1 cellular context compared by ENCODE assay signal in the genomic region with DNA sequence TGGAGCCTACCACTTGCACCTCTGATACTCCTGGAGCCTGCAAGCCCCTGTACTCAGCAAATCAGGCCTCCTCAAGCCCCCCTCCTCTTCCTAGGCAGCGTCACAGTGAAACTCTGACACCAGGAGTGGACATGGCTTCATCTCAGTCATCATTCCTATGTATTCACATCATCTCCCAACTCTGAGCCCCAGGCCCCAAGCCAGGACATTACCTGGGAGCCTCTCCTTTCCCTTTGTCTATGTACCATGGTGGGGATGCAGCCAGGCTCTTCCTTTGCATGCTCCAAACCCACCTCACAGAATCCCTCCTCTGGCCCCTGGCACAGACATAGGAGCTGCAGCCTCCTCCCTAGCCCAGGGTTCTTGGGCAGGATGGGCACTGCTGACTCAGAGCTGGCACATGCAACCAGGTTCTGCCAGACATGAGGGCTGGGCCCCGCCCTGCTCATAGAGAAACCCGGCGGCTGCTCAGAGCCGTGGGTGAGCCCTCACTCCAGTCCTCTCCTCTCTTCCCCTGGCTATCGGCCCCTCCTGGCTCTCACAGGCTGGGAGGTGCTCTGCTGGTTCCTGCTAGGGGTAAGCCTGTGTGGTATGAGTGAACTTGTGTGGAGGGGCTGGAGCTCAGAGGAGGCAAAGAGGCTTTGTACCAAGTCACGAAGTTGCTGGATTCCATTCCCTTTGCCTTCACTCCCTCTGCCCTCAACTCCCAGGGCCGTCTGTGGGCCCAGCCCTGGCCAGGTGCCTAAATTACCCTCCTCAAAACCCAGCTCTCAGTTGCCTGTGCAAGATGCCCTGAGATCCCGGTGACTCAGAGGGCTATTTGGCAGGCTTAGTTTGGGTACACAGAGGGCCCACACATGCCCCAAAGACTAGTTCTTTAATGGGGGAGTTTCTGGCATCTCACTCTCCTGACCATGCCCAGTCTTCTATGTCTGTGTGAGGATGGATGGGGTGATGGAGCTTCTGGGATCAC.
TF ChIP-seq lines count a peak whose summit lies in the region.

No MANE protein-coding gene starts in this region.

TF ChIP-seq in GM12878, 131 proteins besides CTCF, POLR2A, EP300 and RAD21:
- TF ChIP-seq PAX5 (IDR thresholded peaks at IDR 0.05; ENCODE audit: borderline replicate concordance, low read depth, low read length), result no peak
- no peak for TF ChIP-seq LARP7 (IDR thresholded peaks at IDR 0.05)
- TF ChIP-seq, protein P1, sequence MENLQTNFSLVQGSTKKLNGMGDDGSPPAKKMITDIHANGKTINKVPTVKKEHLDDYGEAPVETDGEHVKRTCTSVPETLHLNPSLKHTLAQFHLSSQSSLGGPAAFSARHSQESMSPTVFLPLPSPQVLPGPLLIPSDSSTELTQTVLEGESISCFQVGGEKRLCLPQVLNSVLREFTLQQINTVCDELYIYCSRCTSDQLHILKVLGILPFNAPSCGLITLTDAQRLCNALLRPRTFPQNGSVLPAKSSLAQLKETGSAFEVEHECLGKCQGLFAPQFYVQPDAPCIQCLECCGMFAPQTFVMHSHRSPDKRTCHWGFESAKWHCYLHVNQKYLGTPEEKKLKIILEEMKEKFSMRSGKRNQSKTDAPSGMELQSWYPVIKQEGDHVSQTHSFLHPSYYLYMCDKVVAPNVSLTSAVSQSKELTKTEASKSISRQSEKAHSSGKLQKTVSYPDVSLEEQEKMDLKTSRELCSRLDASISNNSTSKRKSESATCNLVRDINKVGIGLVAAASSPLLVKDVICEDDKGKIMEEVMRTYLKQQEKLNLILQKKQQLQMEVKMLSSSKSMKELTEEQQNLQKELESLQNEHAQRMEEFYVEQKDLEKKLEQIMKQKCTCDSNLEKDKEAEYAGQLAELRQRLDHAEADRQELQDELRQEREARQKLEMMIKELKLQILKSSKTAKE (IDR thresholded peaks at IDR 0.05; ENCODE audit: low read depth, poor library complexity, severe bottlenecking), result no peak
- TF ChIP-seq, protein P2, sequence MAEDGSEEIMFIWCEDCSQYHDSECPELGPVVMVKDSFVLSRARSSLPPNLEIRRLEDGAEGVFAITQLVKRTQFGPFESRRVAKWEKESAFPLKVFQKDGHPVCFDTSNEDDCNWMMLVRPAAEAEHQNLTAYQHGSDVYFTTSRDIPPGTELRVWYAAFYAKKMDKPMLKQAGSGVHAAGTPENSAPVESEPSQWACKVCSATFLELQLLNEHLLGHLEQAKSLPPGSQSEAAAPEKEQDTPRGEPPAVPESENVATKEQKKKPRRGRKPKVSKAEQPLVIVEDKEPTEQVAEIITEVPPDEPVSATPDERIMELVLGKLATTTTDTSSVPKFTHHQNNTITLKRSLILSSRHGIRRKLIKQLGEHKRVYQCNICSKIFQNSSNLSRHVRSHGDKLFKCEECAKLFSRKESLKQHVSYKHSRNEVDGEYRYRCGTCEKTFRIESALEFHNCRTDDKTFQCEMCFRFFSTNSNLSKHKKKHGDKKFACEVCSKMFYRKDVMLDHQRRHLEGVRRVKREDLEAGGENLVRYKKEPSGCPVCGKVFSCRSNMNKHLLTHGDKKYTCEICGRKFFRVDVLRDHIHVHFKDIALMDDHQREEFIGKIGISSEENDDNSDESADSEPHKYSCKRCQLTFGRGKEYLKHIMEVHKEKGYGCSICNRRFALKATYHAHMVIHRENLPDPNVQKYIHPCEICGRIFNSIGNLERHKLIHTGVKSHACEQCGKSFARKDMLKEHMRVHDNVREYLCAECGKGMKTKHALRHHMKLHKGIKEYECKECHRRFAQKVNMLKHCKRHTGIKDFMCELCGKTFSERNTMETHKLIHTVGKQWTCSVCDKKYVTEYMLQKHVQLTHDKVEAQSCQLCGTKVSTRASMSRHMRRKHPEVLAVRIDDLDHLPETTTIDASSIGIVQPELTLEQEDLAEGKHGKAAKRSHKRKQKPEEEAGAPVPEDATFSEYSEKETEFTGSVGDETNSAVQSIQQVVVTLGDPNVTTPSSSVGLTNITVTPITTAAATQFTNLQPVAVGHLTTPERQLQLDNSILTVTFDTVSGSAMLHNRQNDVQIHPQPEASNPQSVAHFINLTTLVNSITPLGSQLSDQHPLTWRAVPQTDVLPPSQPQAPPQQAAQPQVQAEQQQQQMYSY (CRISPR knock-in tag; IDR thresholded peaks at IDR 0.05), result no peak
- TF ChIP-seq, protein P3, sequence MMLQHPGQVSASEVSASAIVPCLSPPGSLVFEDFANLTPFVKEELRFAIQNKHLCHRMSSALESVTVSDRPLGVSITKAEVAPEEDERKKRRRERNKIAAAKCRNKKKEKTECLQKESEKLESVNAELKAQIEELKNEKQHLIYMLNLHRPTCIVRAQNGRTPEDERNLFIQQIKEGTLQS (IDR thresholded peaks at IDR 0.05; ENCODE audit: borderline replicate concordance, extremely low read depth, low read depth, low read length), result no peak
- TF ChIP-seq, protein P4, sequence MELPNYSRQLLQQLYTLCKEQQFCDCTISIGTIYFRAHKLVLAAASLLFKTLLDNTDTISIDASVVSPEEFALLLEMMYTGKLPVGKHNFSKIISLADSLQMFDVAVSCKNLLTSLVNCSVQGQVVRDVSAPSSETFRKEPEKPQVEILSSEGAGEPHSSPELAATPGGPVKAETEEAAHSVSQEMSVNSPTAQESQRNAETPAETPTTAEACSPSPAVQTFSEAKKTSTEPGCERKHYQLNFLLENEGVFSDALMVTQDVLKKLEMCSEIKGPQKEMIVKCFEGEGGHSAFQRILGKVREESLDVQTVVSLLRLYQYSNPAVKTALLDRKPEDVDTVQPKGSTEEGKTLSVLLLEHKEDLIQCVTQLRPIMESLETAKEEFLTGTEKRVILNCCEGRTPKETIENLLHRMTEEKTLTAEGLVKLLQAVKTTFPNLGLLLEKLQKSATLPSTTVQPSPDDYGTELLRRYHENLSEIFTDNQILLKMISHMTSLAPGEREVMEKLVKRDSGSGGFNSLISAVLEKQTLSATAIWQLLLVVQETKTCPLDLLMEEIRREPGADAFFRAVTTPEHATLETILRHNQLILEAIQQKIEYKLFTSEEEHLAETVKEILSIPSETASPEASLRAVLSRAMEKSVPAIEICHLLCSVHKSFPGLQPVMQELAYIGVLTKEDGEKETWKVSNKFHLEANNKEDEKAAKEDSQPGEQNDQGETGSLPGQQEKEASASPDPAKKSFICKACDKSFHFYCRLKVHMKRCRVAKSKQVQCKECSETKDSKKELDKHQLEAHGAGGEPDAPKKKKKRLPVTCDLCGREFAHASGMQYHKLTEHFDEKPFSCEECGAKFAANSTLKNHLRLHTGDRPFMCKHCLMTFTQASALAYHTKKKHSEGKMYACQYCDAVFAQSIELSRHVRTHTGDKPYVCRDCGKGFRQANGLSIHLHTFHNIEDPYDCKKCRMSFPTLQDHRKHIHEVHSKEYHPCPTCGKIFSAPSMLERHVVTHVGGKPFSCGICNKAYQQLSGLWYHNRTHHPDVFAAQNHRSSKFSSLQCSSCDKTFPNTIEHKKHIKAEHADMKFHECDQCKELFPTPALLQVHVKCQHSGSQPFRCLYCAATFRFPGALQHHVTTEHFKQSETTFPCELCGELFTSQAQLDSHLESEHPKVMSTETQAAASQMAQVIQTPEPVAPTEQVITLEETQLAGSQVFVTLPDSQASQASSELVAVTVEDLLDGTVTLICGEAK (IDR thresholded peaks at IDR 0.05; ENCODE audit: borderline replicate concordance), result no peak
- no peak for TF ChIP-seq E4F1 (IDR thresholded peaks at IDR 0.05; ENCODE audit: borderline replicate concordance, partially characterized antibody)
- TF ChIP-seq GABPA (IDR thresholded peaks at IDR 0.05; ENCODE audit: low read depth), result no peak
- TF ChIP-seq IKZF1 (conservative IDR thresholded peaks at IDR 0.05), result no peak
- TF ChIP-seq TBL1XR1 (IDR thresholded peaks at IDR 0.05; ENCODE audit: low read depth, low read length), result no peak
- TF ChIP-seq BCL11A (IDR thresholded peaks at IDR 0.05; ENCODE audit: low read depth, low read length), result no peak
- TF ChIP-seq SP1 (IDR thresholded peaks at IDR 0.05; ENCODE audit: low read depth, low read length), result no peak
- TF ChIP-seq RBBP5 (conservative IDR thresholded peaks at IDR 0.05), result no peak
- no peak for TF ChIP-seq YY1 (IDR thresholded peaks at IDR 0.05; ENCODE audit: low read depth, low read length)
- TF ChIP-seq BRCA1 (IDR thresholded peaks at IDR 0.05; ENCODE audit: low read depth, low read length), result no peak
- TF ChIP-seq IRF5 (IDR thresholded peaks at IDR 0.05; ENCODE audit: borderline replicate concordance), result no peak
- TF ChIP-seq NR2F1 (conservative IDR thresholded peaks at IDR 0.05), result no peak
